Comparison of ENCODE assay signal across 22 cellular contexts in genomic region chr2:130377491-130377890, GRCh38. TPM values are rescaled to one million over a fixed set of nuclear protein-coding genes. Genes with fewer than 3 reads are reported as not detected.
DNase-seq lines count a peak whose midpoint lies in the region; ATAC-seq and TF ChIP-seq lines count a peak whose summit lies in the region.
"Had no signal": no experiment of that assay in that cellular context is flagged by ENCODE, and none has a peak within 500 bp of the region (broad histone marks: within the 10 kb centered on the region; RNA-seq: fewer than 3 reads in every experiment).

No MANE protein-coding gene starts in this region.

- H3K4me2 ChIP-seq in PC-9 = no peak overlapping the region

- peaks cover 52 to 87% (median 68%) of the 10 kb centered on the region in 4 donors for H3K4me1 Mint-ChIP-seq in CD4-positive, alpha-beta memory T cell
- H3K4me1 Mint-ChIP-seq in activated T-helper 2 cell treated with anti-CD3 and anti-CD28 coated beads, Interferon-gamma antibody, Interleukin-2, Interleukin-4, amounts not matched to agents 10 μg/mL and 5 μg/mL and 100 μg/mL, durations not matched to agents 14 hours and 24 hours and 36 hours (ENCODE audit: low read depth) = peaks cover 69% of the 10 kb centered on the region
- peaks cover 75 to 88% (median 79%) of the 10 kb centered on the region in 3 donors for H3K4me1 Mint-ChIP-seq in naive B cell

- peak overlapping the region in 2 of 8 donors; percentile 40 to 41 for H3K4me3 Mint-ChIP-seq in CD4-positive, alpha-beta memory T cell
- peak overlapping the region; percentile 14 for H3K4me3 Mint-ChIP-seq in activated T-helper 2 cell treated with anti-CD3 and anti-CD28 coated beads, Interferon-gamma antibody, Interleukin-2, Interleukin-4, amounts not matched to agents 10 μg/mL and 5 μg/mL and 100 μg/mL, durations not matched to agents 14 hours and 24 hours and 36 hours (ENCODE audit: low read depth)
- H3K4me3 Mint-ChIP-seq in naive B cell = peak overlapping the region in 5 of 8 donors; percentile 18 to 74 (median 43)
- H3K4me3 Mint-ChIP-seq: neural crest cell had no signal

- intact Hi-C loops in CD4-positive, alpha-beta memory T cell (cut with micrococcal nuclease) = no loop called here
- intact Hi-C loops in activated T-helper 2 cell treated with anti-CD3 and anti-CD28 coated beads, Interferon-gamma antibody, Interleukin-2, Interleukin-4, amounts not matched to agents 10 μg/mL and 5 μg/mL and 100 μg/mL, durations not matched to agents 14 hours and 24 hours and 36 hours (cut with micrococcal nuclease) = loop anchor here (10.0 kb wide), 1 partner anchor 727 kb away; the partner anchor contains the start of gene PLEKHB2
- intact Hi-C loops in PC-9 (cut with micrococcal nuclease; ENCODE audit: unreplicated experiment) = no loop called here

- no peak for TF ChIP-seq CTCF in PC-9 (conservative IDR thresholded peaks at IDR 0.05)

- H3K9me2 ChIP-seq in PC-9 (ENCODE audit: insufficient read depth) = no peaks in the 10 kb centered on the region

- peaks cover 26 to 48% of the 10 kb centered on the region in 2 donors for H3K36me3 Mint-ChIP-seq in CD4-positive, alpha-beta memory T cell
- peaks cover 63% of the 10 kb centered on the region for H3K36me3 Mint-ChIP-seq in activated T-helper 2 cell treated with anti-CD3 and anti-CD28 coated beads, Interferon-gamma antibody, Interleukin-2, Interleukin-4, amounts not matched to agents 10 μg/mL and 5 μg/mL and 100 μg/mL, durations not matched to agents 14 hours and 24 hours and 36 hours (ENCODE audit: low read depth)
- H3K36me3 Mint-ChIP-seq in naive B cell = peaks cover 19 to 28% of the 10 kb centered on the region in 2 donors

- no peaks in the 10 kb centered on the region for H4K20me1 ChIP-seq in PC-9 (ENCODE audit: insufficient read depth)

- no peaks in the 10 kb centered on the region for H3K27me3 Mint-ChIP-seq in CD4-positive, alpha-beta memory T cell
- no peaks in the 10 kb centered on the region for H3K27me3 Mint-ChIP-seq in activated T-helper 2 cell treated with anti-CD3 and anti-CD28 coated beads, Interferon-gamma antibody, Interleukin-2, Interleukin-4, amounts not matched to agents 10 μg/mL and 5 μg/mL and 100 μg/mL, durations not matched to agents 14 hours and 24 hours and 36 hours (ENCODE audit: low read depth)
- no peaks in the 10 kb centered on the region for H3K27me3 Mint-ChIP-seq in naive B cell

- POLR2A ChIA-PET in CD4-positive, alpha-beta memory T cell (lab: Charles Lee; ENCODE audit: partially characterized antibody) = interaction anchor here (2.9 kb wide), 1 partner anchor 35 kb away, joined by 23 read pairs; the partner anchor contains the start of gene IMP4
- POLR2A ChIA-PET in PC-9 (lab: Charles Lee; ENCODE audit: unreplicated experiment) = no interaction called here

- peak overlapping the region in 6 of 7 donors; percentile 58 to 88 (median 71) for H3K27ac Mint-ChIP-seq in CD4-positive, alpha-beta memory T cell
- H3K27ac Mint-ChIP-seq in activated T-helper 2 cell treated with anti-CD3 and anti-CD28 coated beads, Interferon-gamma antibody, Interleukin-2, Interleukin-4, amounts not matched to agents 10 μg/mL and 5 μg/mL and 100 μg/mL, durations not matched to agents 14 hours and 24 hours and 36 hours = peak overlapping the region; percentile 38
- peak overlapping the region in 4 of 6 donors; percentile 69 to 92 (median 78) for H3K27ac Mint-ChIP-seq in naive B cell

- no peaks in the 10 kb centered on the region for H3K9me3 Mint-ChIP-seq in CD4-positive, alpha-beta memory T cell
- peaks cover 4% of the 10 kb centered on the region for H3K9me3 Mint-ChIP-seq in activated T-helper 2 cell treated with anti-CD3 and anti-CD28 coated beads, Interferon-gamma antibody, Interleukin-2, Interleukin-4, amounts not matched to agents 10 μg/mL and 5 μg/mL and 100 μg/mL, durations not matched to agents 14 hours and 24 hours and 36 hours
- H3K9me3 Mint-ChIP-seq in naive B cell = no peaks in the 10 kb centered on the region
- H3K9me3 Mint-ChIP-seq: neural crest cell had no signal

- H3K9me3 ChIP-seq in CD4-positive, alpha-beta memory T cell (ENCODE audit: control insufficient read depth in 1 of 2, low read length in 2 of 2) = no peaks in the 10 kb centered on the region
- H3K9me3 ChIP-seq in PC-9 (ENCODE audit: insufficient read depth, low read depth) = no peaks in the 10 kb centered on the region
- H3K9me3 ChIP-seq: heart right ventricle, psoas muscle, SJSA1, transverse colon had no signal

- H3F3A ChIP-seq in PC-9 (ENCODE audit: insufficient read depth, low read depth) = no peaks in the 10 kb centered on the region

- CTCF ChIA-PET in CD4-positive, alpha-beta memory T cell (lab: Charles Lee; ENCODE audit: partially characterized antibody) = interaction anchor here (0.6 to 2.2 kb wide), 4 partner anchors 33 to 496 kb away, joined by 3 to 12 read pairs (median 5); partner anchors contain the start of gene IMP4
- CTCF ChIA-PET in PC-9 (lab: Charles Lee) = no interaction called here

- H3K4me1 ChIP-seq in CD4-positive, alpha-beta memory T cell (ENCODE audit: insufficient read depth, low read length) = peaks cover 67% of the 10 kb centered on the region
- H3K4me1 ChIP-seq in PC-9 (replicated peaks; ENCODE audit: insufficient read depth) = 0 out of 2 replicates have a peak, but pooled peaks cover 9% of the 10 kb centered on the region
- H3K4me1 ChIP-seq: psoas muscle had no signal

- H3K27ac ChIP-seq in CD4-positive, alpha-beta memory T cell (ENCODE audit: low read depth, low read length) = no peak overlapping the region
- no peak overlapping the region for H3K27ac ChIP-seq in PC-9
- H3K27ac ChIP-seq: psoas muscle, SJSA1, transverse colon had no signal

- no peaks in the 10 kb centered on the region for H3K27me3 ChIP-seq in CD4-positive, alpha-beta memory T cell (ENCODE audit: insufficient read depth, low read length)
- H3K27me3 ChIP-seq in PC-9 (ENCODE audit: insufficient read depth, low read depth) = no peaks in the 10 kb centered on the region
- H3K27me3 ChIP-seq: heart right ventricle, SJSA1, transverse colon had no signal

- H2AFZ ChIP-seq in PC-9 = no peak overlapping the region

- BruUV-seq in PC-9 (replicated peaks; lab: Mats Ljungman, UMichigan) = no TSS peak

- H3K4me3 ChIP-seq in CD4-positive, alpha-beta memory T cell (ENCODE audit: low read length in 2 of 2) = no peak overlapping the region
- no peak overlapping the region for H3K4me3 ChIP-seq in PC-9
- H3K4me3 ChIP-seq: heart right ventricle, psoas muscle, SJSA1, transverse colon had no signal

- no peak for DNase-seq in CD4-positive, alpha-beta memory T cell
- DNase-seq in activated T-helper 2 cell treated with anti-CD3 and anti-CD28 coated beads, Interferon-gamma antibody, Interleukin-2, Interleukin-4, amounts not matched to agents 10 μg/mL and 5 μg/mL and 100 μg/mL, durations not matched to agents 14 hours and 24 hours and 36 hours (ENCODE audit: low spot score) = no peak
- no peak for DNase-seq in naive B cell
- DNase-seq in PC-9 = no peak
- DNase-seq in SHP77 (lab: John Stamatoyannopoulos, UW) = no peak
- DNase-seq: activated T-cell treated with anti-CD3 and anti-CD28 coated beads, Interleukin-2, amount 50 U/mL, for 1 hour; amniotic stem cell; central memory CD4-positive, alpha-beta T cell; effector CD4-positive, alpha-beta T cell; HCEC 1CT; heart right ventricle; islet precursor cell; NCI-H2029; NCI-H510A; psoas muscle; T1000; transverse colon had no signal

- H3K79me2 ChIP-seq in PC-9 (ENCODE audit: low read depth) = no peaks in the 10 kb centered on the region

- H3K36me3 ChIP-seq in CD4-positive, alpha-beta memory T cell (ENCODE audit: insufficient read depth, low read length) = no peaks in the 10 kb centered on the region
- H3K36me3 ChIP-seq in PC-9 (ENCODE audit: low read depth) = no peaks in the 10 kb centered on the region
- H3K36me3 ChIP-seq: transverse colon had no signal

- peak; percentile 2 for ATAC-seq in HG03354 (IDR thresholded peaks at IDR 0.05; ENCODE audit: poor library complexity, severe bottlenecking, unreplicated experiment)
- no peak for ATAC-seq in naive B cell (ENCODE audit: low read depth in 2 of 2)
- ATAC-seq in HG02588 (IDR thresholded peaks at IDR 0.05; ENCODE audit: unreplicated experiment) = no peak
- no peak for ATAC-seq in GM18520 (IDR thresholded peaks at IDR 0.05; ENCODE audit: unreplicated experiment)
- ATAC-seq: heart right ventricle, psoas muscle had no signal

RNA-seq across cellular contexts. Expression of gene PTPN18, which starts 21.6 kb away (rescaled TPM):
- 10 to 100 TPM; 54.9 to 67.2 TPM for total RNA-seq in CD4-positive, alpha-beta memory T cell
- 10 to 100 TPM; 30.9 to 66.1 TPM for polyA plus RNA-seq in CD4-positive, alpha-beta memory T cell
- 72.6 and 72.9 TPM in 2 replicates for total RNA-seq in activated T-helper 2 cell treated with anti-CD3 and anti-CD28 coated beads, Interferon-gamma antibody, Interleukin-2, Interleukin-4, amounts not matched to agents 10 μg/mL and 5 μg/mL and 100 μg/mL, durations not matched to agents 14 hours and 24 hours and 36 hours
- polyA plus RNA-seq in naive B cell (ENCODE audit: low read depth in 6 of 6) = 10 to 100 TPM; 57.8 to 83.3 (median 68.5) TPM
- total RNA-seq in PC-9 (2021) = 54.5 and 55.9 TPM in 2 replicates

RNA-seq across cellular contexts. Expression of gene IMP4, which starts 34.8 kb away (rescaled TPM):
- total RNA-seq in CD4-positive, alpha-beta memory T cell = 10 to 100 TPM; 72.6 to 73.9 TPM
- 10 to 100 TPM; 92.8 to 96.7 TPM for polyA plus RNA-seq in CD4-positive, alpha-beta memory T cell
- 136 and 142 TPM in 2 replicates for total RNA-seq in activated T-helper 2 cell treated with anti-CD3 and anti-CD28 coated beads, Interferon-gamma antibody, Interleukin-2, Interleukin-4, amounts not matched to agents 10 μg/mL and 5 μg/mL and 100 μg/mL, durations not matched to agents 14 hours and 24 hours and 36 hours
- 100 to 1,000 TPM in 2 of 6 donors, 10 to 100 TPM in 4; 62.0 to 112 (median 85.3) TPM for polyA plus RNA-seq in naive B cell (ENCODE audit: low read depth in 6 of 6)
- 76.8 and 82.6 TPM in 2 replicates for total RNA-seq in PC-9 (2021)
